ENCODE assay signal across 8 cellular contexts in genomic region chr11:73597956-73598718, GRCh38.
DNase-seq lines count a peak whose midpoint lies in the region; ATAC-seq and TF ChIP-seq lines count a peak whose summit lies in the region.

Gene FAM168A, minus strand, starts transcription at chr11:73598112. Its CDS starts 129,638 bp downstream, at chr11:73468474.

- H3K27ac ChIP-seq in MM.1S (ENCODE audit: low read length), result peak within 1 kb of the TSS; percentile 35; the same call in 1 of the 2 replicates

- in situ Hi-C loops in HAP-1 (cut with MboI; ENCODE audit: low sequenced_read_pairs), result no loop called here

- no peaks in the 10 kb centered on the region for H4K20me1 ChIP-seq in MM.1S (ENCODE audit: insufficient read depth, low read length)

- H3K4me3 Mint-ChIP-seq in nephron progenitor cell, result peak within 1 kb of the TSS; percentile 96
- H3K4me3 Mint-ChIP-seq in stimulated activated naive CD8-positive, alpha-beta T cell treated with anti-CD3 and anti-CD28 coated beads, Interleukin-15, amount 100 ng/mL, for 72 hours, result peak within 1 kb of the TSS; percentile 93 to 94

- ATAC-seq in stimulated activated naive CD8-positive, alpha-beta T cell treated with anti-CD3 and anti-CD28 coated beads, Interleukin-15, amount 100 ng/mL, for 72 hours, result peak; percentile 97

- no peaks in the 10 kb centered on the region for H3F3A ChIP-seq in MM.1S (ENCODE audit: insufficient read depth, low read length)

- H3K9me3 ChIP-seq in HAP-1 (no peaks in the 10 kb centered on the region), MM.1S (replicated peaks; ENCODE audit: insufficient read depth, low read length) (no peaks in the 10 kb centered on the region)

- peak within 1 kb of the TSS; percentile 61 for H3K27ac Mint-ChIP-seq in nephron progenitor cell
- H3K27ac Mint-ChIP-seq in stimulated activated naive CD8-positive, alpha-beta T cell treated with anti-CD3 and anti-CD28 coated beads, Interleukin-15, amount 100 ng/mL, for 72 hours, result peak within 1 kb of the TSS; percentile 97

- H3K4me2 ChIP-seq in MM.1S (ENCODE audit: low read depth, low read length), result peak within 1 kb of the TSS; percentile 87

- TF ChIP-seq CTCF in MM.1S (IDR thresholded peaks at IDR 0.05; ENCODE audit: low read length), result peak; percentile 31
- TF ChIP-seq CTCF in nephron progenitor cell (IDR thresholded peaks at IDR 0.05), result peak; percentile 32

- no peaks in the 10 kb centered on the region for H3K9me2 ChIP-seq in MM.1S (replicated peaks; ENCODE audit: insufficient read depth, low read length)

- peak within 1 kb of the TSS; percentile 70; the same call in 1 of the 2 replicates for H3K9ac ChIP-seq in MM.1S (ENCODE audit: low read length)

- no peaks in the 10 kb centered on the region for H3K9me3 Mint-ChIP-seq in nephron progenitor cell
- no peaks in the 10 kb centered on the region for H3K9me3 Mint-ChIP-seq in stimulated activated naive CD8-positive, alpha-beta T cell treated with anti-CD3 and anti-CD28 coated beads, Interleukin-15, amount 100 ng/mL, for 72 hours

- 0 out of 2 replicates have a peak, but pooled peaks cover 10% of the 10 kb centered on the region for H3K79me2 ChIP-seq in MM.1S (ENCODE audit: low read length)

- DNase-seq in GDM1 (lab: John Stamatoyannopoulos, UW) (peak; percentile 95), HAP-1 (ENCODE audit: low spot score in 2 of 2) (peak; percentile 97 to 98), MM.1S (peak; percentile 95), SIG-M5 (lab: John Stamatoyannopoulos, UW) (peak; percentile 82), activated gamma-delta T cell (lab: John Stamatoyannopoulos, UW) (peak; percentile 93), fibroblast of the conjunctiva (ENCODE audit: low read depth) (peak; percentile 96), nephron progenitor cell (peak; percentile 94)
- DNase-seq in stimulated activated naive CD8-positive, alpha-beta T cell treated with anti-CD3 and anti-CD28 coated beads, Interleukin-15, amount 100 ng/mL, for 72 hours, result peak; percentile 89 to 91

- H3K27me3 Mint-ChIP-seq in nephron progenitor cell (ENCODE audit: low read depth, poor library complexity), result no peaks in the 10 kb centered on the region
- H3K27me3 Mint-ChIP-seq in stimulated activated naive CD8-positive, alpha-beta T cell treated with anti-CD3 and anti-CD28 coated beads, Interleukin-15, amount 100 ng/mL, for 72 hours, result no peaks in the 10 kb centered on the region

- H3K36me3 ChIP-seq in HAP-1 (replicated peaks), result no peaks in the 10 kb centered on the region; the same call in 1 of the 2 replicates
- H3K36me3 ChIP-seq in MM.1S (replicated peaks; ENCODE audit: insufficient read depth, low read length), result no peaks in the 10 kb centered on the region

- no peaks in the 10 kb centered on the region for H3K27me3 ChIP-seq in HAP-1 (ENCODE audit: low read depth)
- no peaks in the 10 kb centered on the region for H3K27me3 ChIP-seq in MM.1S (replicated peaks; ENCODE audit: insufficient read depth, low read length)

- H3K4me1 Mint-ChIP-seq in nephron progenitor cell, result peaks cover 62% of the 10 kb centered on the region
- peaks cover 42% of the 10 kb centered on the region for H3K4me1 Mint-ChIP-seq in stimulated activated naive CD8-positive, alpha-beta T cell treated with anti-CD3 and anti-CD28 coated beads, Interleukin-15, amount 100 ng/mL, for 72 hours

- peaks cover 30% of the 10 kb centered on the region for H3K4me1 ChIP-seq in HAP-1
- H3K4me1 ChIP-seq in MM.1S (ENCODE audit: low read length), result peaks cover 11% of the 10 kb centered on the region

- H3K36me3 Mint-ChIP-seq in nephron progenitor cell (ENCODE audit: low read depth), result no peaks in the 10 kb centered on the region

- peak within 1 kb of the TSS; percentile 93 for H3K4me3 ChIP-seq in HAP-1
- peak within 1 kb of the TSS; percentile 70 for H3K4me3 ChIP-seq in MM.1S (ENCODE audit: low read length)

- H2AFZ ChIP-seq in MM.1S (ENCODE audit: low read length), result peak within 1 kb of the TSS; percentile 90

Comparison
In these comparisons a context has a peak if more than half of its experiments do, and no peak if none do; other contexts are left out.
1. Peak in every context shown above with its lines: DNase-seq, ATAC-seq, H3K4me3 ChIP-seq and H3K27ac ChIP-seq.